Comparison of ENCODE assay signal across 8 cellular contexts in genomic region chr1:218351617-218352438, GRCh38. TPM values are rescaled to one million over a fixed set of nuclear protein-coding genes. Genes with fewer than 3 reads are reported as not detected.
DNase-seq lines count a peak whose midpoint lies in the region; ATAC-seq and TF ChIP-seq lines count a peak whose summit lies in the region.

No MANE protein-coding gene starts in this region.

- H3K4me3 ChIP-seq in epithelial cell of proximal tubule (ENCODE audit: low read depth, low read length) = peak overlapping the region; percentile 17

- peaks cover 51% of the 10 kb centered on the region for H3K27me3 Mint-ChIP-seq in T-helper 1 cell treated with Interleukin-12 subunit alpha and Interleukin-12 subunit beta and Interleukin-4 antibody, amounts not matched to agents 30 μg/mL and 1 μg/mL, for 36 hours (ENCODE audit: low read depth)

- intact Hi-C loops in posterior vena cava (cut with DNase I) = no loop called here

- H3K9me3 Mint-ChIP-seq in T-helper 1 cell treated with Interleukin-12 subunit alpha and Interleukin-12 subunit beta and Interleukin-4 antibody, amounts not matched to agents 30 μg/mL and 1 μg/mL, for 36 hours = no peaks in the 10 kb centered on the region

- H3K4me3 Mint-ChIP-seq in T-helper 1 cell treated with Interleukin-12 subunit alpha and Interleukin-12 subunit beta and Interleukin-4 antibody, amounts not matched to agents 30 μg/mL and 1 μg/mL, for 36 hours = peak overlapping the region; percentile 1

- no peak overlapping the region for H3K27ac Mint-ChIP-seq in T-helper 1 cell treated with Interleukin-12 subunit alpha and Interleukin-12 subunit beta and Interleukin-4 antibody, amounts not matched to agents 30 μg/mL and 1 μg/mL, for 36 hours

- ATAC-seq in GM19035 (IDR thresholded peaks at IDR 0.05; ENCODE audit: unreplicated experiment) = peak; percentile 72
- ATAC-seq in HG03196 (IDR thresholded peaks at IDR 0.05; ENCODE audit: unreplicated experiment) = peak; percentile 59
- no peak for ATAC-seq in HG03469 (IDR thresholded peaks at IDR 0.05; ENCODE audit: unreplicated experiment)

- no peak for DNase-seq in AG09319 (ENCODE audit: extremely low read depth, low read depth)
- DNase-seq in epithelial cell of proximal tubule (ENCODE audit: low read depth) = no peak
- peak; percentile 79 for DNase-seq in posterior vena cava (ENCODE audit: low spot score)
- DNase-seq in NCI-H1417 (lab: John Stamatoyannopoulos, UW) = no peak

- peak; percentile 49 for TF ChIP-seq CTCF in AG09319 (IDR thresholded peaks at IDR 0.05; ENCODE audit: low read depth, low read length)
- TF ChIP-seq CTCF in epithelial cell of proximal tubule (conservative IDR thresholded peaks at IDR 0.05; ENCODE audit: low read depth, low read length) = peak; percentile 51

- H3K4me1 Mint-ChIP-seq in T-helper 1 cell treated with Interleukin-12 subunit alpha and Interleukin-12 subunit beta and Interleukin-4 antibody, amounts not matched to agents 30 μg/mL and 1 μg/mL, for 36 hours (ENCODE audit: low read depth) = peaks cover 12% of the 10 kb centered on the region

- no peaks in the 10 kb centered on the region for H3K36me3 Mint-ChIP-seq in T-helper 1 cell treated with Interleukin-12 subunit alpha and Interleukin-12 subunit beta and Interleukin-4 antibody, amounts not matched to agents 30 μg/mL and 1 μg/mL, for 36 hours (ENCODE audit: low read depth)

RNA-seq across cellular contexts. Expression of gene TGFB2, which starts 6.7 kb away (rescaled TPM):
- total RNA-seq in epithelial cell of proximal tubule (33.7 and 35.7 TPM in 2 replicates), posterior vena cava (10 to 100 TPM in 1 of 2 donors, 1 to 10 TPM in 1; 10.0 to 17.2 TPM)
